In genomic region chr15:49328941-49329340, GRCh38 we compare ENCODE assay signal across 24 cellular contexts.
"Had no signal": no experiment of that assay in that cellular context is flagged by ENCODE, and none has a peak within 500 bp of the region (broad histone marks: within the 10 kb centered on the region; RNA-seq: fewer than 3 reads in every experiment).

No MANE protein-coding gene starts in this region.

- DNase-seq: effector memory CD4-positive, alpha-beta T cell; glutamatergic neuron; islet precursor cell; left ventricle myocardium inferior; lower lobe of right lung; midbrain; nucleus accumbens; ovary; right cardiac atrium; small intestine; stimulated activated CD4-positive, alpha-beta T cell treated with anti-CD3 and anti-CD28 coated beads, Interleukin-12 subunit alpha, Interleukin-12 subunit beta, amount 100 ng/mL, for 4 hours; stimulated activated CD4-positive, alpha-beta T cell treated with anti-CD3 and anti-CD28 coated beads, Interleukin-2, amount 100 ng/mL, for 48 hours; stimulated activated naive CD8-positive, alpha-beta T cell treated with anti-CD3 and anti-CD28 coated beads, Interleukin-15, Interleukin-2, amounts not matched to agents 100 U/mL and 50 U/mL, for 24 hours; tibial artery; upper lobe of left lung; uterus had no signal

- H3K4me3 ChIP-seq: esophagus muscularis mucosa, gastroesophageal sphincter, hepatocyte, left ventricle myocardium inferior, lower lobe of right lung, neural progenitor cell, ovary, suprapubic skin, tibial artery, upper lobe of left lung, uterus had no signal

- H3K36me3 Mint-ChIP-seq: natural killer cell treated with Interleukin-12 subunit alpha and Interleukin-12 subunit beta and Interleukin-15 and Interleukin-18, amount 100 ng/mL, for 72 hours had no signal

- H2AFZ ChIP-seq: hepatocyte, neural progenitor cell had no signal

- H3K27ac ChIP-seq: epithelial cell of prostate, esophagus muscularis mucosa, gastroesophageal sphincter, hepatocyte, left ventricle myocardium inferior, lower lobe of right lung, neural progenitor cell, ovary, suprapubic skin, tibial artery, upper lobe of left lung, uterus had no signal

- H3K4me1 Mint-ChIP-seq: memory B cell, neural progenitor cell had no signal

- H3K9me3 Mint-ChIP-seq: memory B cell; natural killer cell treated with Interleukin-12 subunit alpha and Interleukin-12 subunit beta and Interleukin-15 and Interleukin-18, amount 100 ng/mL, for 72 hours; neural progenitor cell had no signal

- H3K9ac ChIP-seq: neural progenitor cell had no signal

- H3K27me3 Mint-ChIP-seq: memory B cell; natural killer cell treated with Interleukin-12 subunit alpha and Interleukin-12 subunit beta and Interleukin-15 and Interleukin-18, amount 100 ng/mL, for 72 hours had no signal

- ATAC-seq: gastroesophageal sphincter; lower lobe of right lung; natural killer cell treated with Interleukin-12 subunit alpha and Interleukin-12 subunit beta and Interleukin-15 and Interleukin-18, amount 100 ng/mL, for 72 hours; right cardiac atrium; stimulated activated naive CD8-positive, alpha-beta T cell treated with anti-CD3 and anti-CD28 coated beads, Interleukin-15, Interleukin-2, amounts not matched to agents 100 U/mL and 50 U/mL, for 24 hours had no signal

- H3K79me2 ChIP-seq: hepatocyte had no signal

- H3K36me3 ChIP-seq: neural progenitor cell, ovary, suprapubic skin, uterus had no signal

- H3K4me2 ChIP-seq: hepatocyte, neural progenitor cell had no signal

- H3K4me3 Mint-ChIP-seq: memory B cell; natural killer cell treated with Interleukin-12 subunit alpha and Interleukin-12 subunit beta and Interleukin-15 and Interleukin-18, amount 100 ng/mL, for 72 hours; neural progenitor cell had no signal

- H3K27me3 ChIP-seq: esophagus muscularis mucosa, gastroesophageal sphincter, hepatocyte, neural progenitor cell, ovary, suprapubic skin, tibial artery, upper lobe of left lung, uterus had no signal

- H3K4me1 ChIP-seq: esophagus muscularis mucosa, gastroesophageal sphincter, left ventricle myocardium inferior, lower lobe of right lung, suprapubic skin, tibial artery, uterus had no signal

- H3K27ac Mint-ChIP-seq: memory B cell; natural killer cell treated with Interleukin-12 subunit alpha and Interleukin-12 subunit beta and Interleukin-15 and Interleukin-18, amount 100 ng/mL, for 72 hours; neural progenitor cell had no signal

- H3K9me3 ChIP-seq: esophagus muscularis mucosa, gastroesophageal sphincter, left ventricle myocardium inferior, lower lobe of right lung, ovary, suprapubic skin, tibial artery, upper lobe of left lung, uterus had no signal
